ENCODE assay signal across 8 cellular contexts in the genomic region with DNA sequence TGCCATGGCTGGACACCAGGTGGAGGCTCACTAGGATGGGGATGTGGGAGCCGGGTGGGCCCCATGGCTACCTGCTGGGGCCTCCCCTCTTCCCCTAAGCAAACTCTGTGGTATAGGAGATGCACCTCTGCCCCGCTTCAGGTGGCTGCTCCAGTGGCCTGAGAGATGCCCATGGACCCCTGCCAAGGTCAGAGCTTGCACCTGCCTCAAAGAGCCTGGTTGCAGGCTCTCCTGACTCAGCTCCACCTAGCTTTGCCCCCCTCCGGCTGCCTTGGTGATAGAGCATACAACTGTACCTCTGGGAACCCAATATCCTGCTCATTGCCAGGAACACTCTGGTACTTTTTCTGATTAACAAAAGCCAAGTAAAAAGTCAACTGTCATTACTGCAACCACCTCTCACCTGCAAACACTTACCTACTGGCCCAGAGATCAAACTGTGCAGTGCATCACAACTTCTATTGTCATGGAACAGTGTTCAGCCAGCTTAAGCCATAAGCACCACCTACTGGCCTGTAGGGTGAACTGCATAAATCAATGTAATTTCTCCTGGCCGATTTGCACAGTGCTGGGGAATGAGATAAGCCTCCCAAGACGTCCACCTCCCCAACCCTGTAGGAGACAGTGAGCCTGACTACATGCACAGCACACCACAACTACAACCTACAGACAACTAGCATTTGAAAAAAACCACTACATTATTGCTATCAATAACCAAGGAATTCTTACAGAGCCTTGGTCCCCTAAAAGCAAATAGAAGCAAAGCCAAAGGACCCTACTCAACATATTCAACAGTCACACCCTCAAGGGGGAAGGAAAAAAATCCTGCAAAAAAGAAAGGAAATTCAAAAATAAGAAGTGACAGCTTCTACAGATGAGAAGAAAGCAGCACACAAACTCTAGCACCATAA.
A peak's percentile ranks its signal among the peaks of the same experiment; 100 is the strongest.
DNase-seq lines count a peak whose midpoint lies in the region; ATAC-seq and TF ChIP-seq lines count a peak whose summit lies in the region.

No MANE protein-coding gene starts in this region.

- no peaks in the 10 kb centered on the region for H3K27me3 Mint-ChIP-seq in glutamatergic neuron (ENCODE audit: unreplicated experiment)

- H3K9me3 ChIP-seq in Peyer's patch = no peaks in the 10 kb centered on the region

- H3K4me3 Mint-ChIP-seq in glutamatergic neuron (ENCODE audit: unreplicated experiment) = no peak overlapping the region

- H3K27ac Mint-ChIP-seq in glutamatergic neuron (ENCODE audit: unreplicated experiment) = no peak overlapping the region

- no peaks in the 10 kb centered on the region for H3K4me1 ChIP-seq in Peyer's patch

- peaks cover 22% of the 10 kb centered on the region for H3K36me3 Mint-ChIP-seq in glutamatergic neuron (ENCODE audit: unreplicated experiment)

- no peaks in the 10 kb centered on the region for H3K36me3 ChIP-seq in Peyer's patch

- no peaks in the 10 kb centered on the region for H3K4me1 Mint-ChIP-seq in glutamatergic neuron (ENCODE audit: low read depth, unreplicated experiment)

- no peak overlapping the region for H3K27ac ChIP-seq in Peyer's patch

- DNase-seq in GDM1 (lab: John Stamatoyannopoulos, UW) (peak; percentile 22), HPDE6-E6E7 (ENCODE audit: extremely low spot score) (peak; percentile 40), Peyer's patch (peak in 2 of 3 donors; percentile 44 to 76), glutamatergic neuron (no peak), pulmonary artery endothelial cell (ENCODE audit: low read depth, low spot score) (peak; percentile 13), KG1 (lab: John Stamatoyannopoulos, UW) (no peak)
- DNase-seq in activated effector memory CD4-positive, alpha-beta T cell treated with anti-CD3 and anti-CD28 coated beads, Interleukin-2, amount 50 U/mL, for 16 hours = peak; percentile 71

- no peaks in the 10 kb centered on the region for H3K27me3 ChIP-seq in Peyer's patch

- no peak for TF ChIP-seq POLR2A in Peyer's patch (IDR thresholded peaks at IDR 0.05)

- peak; percentile 56 to 95 (median 87) for TF ChIP-seq CTCF in Peyer's patch (IDR thresholded peaks at IDR 0.05)
- peak; percentile 85 for TF ChIP-seq CTCF in glutamatergic neuron (IDR thresholded peaks at IDR 0.05; ENCODE audit: partially characterized antibody, unreplicated experiment)

- H3K9me3 Mint-ChIP-seq in glutamatergic neuron (ENCODE audit: unreplicated experiment) = peaks cover 5% of the 10 kb centered on the region

- H3K4me3 ChIP-seq in Peyer's patch = no peak overlapping the region

- ATAC-seq in GM21526 (IDR thresholded peaks at IDR 0.05; ENCODE audit: low FRiP score, unreplicated experiment) = peak; percentile 98

Comparison
In these comparisons a context has a peak if more than half of its experiments do, and no peak if none do; other contexts are left out.
1. DNase-seq: peak in GDM1 (single experiment), HPDE6-E6E7 (single experiment), Peyer's patch (2 of 3), activated effector memory CD4-positive, alpha-beta T cell treated with anti-CD3 and anti-CD28 coated beads, Interleukin-2, amount 50 U/mL, for 16 hours (single experiment) and pulmonary artery endothelial cell (single experiment); none in glutamatergic neuron (single experiment) and KG1 (single experiment).